In the genomic region with DNA sequence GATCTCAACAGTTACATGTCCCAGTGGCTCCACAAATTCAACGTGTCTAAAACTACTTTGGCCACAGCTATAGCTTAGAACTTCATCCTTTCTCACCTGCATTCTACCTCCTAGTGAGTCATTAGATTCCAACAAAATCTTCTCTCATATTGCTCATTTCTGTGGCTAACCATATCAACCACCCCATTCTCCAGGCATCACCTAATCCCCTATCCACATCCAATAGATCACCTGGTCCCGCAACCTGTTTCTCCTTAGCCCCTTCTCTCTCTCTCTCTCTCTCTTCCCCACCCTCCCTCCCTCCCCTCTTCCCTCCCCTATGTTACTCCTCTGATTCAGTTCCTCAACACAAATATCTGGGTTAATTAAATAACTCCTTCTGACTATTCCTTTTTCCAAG, we compare ENCODE assay signal across 37 cellular contexts.
"Had no signal": no experiment of that assay in that cellular context is flagged by ENCODE, and none has a peak within 500 bp of the region (broad histone marks: within the 10 kb centered on the region; RNA-seq: fewer than 3 reads in every experiment).

No MANE protein-coding gene starts in this region.

- H3K36me3 ChIP-seq: adrenal gland, cardiac muscle cell, colonic mucosa, esophagus squamous epithelium, WERI-Rb-1 had no signal

- H3K4me3 ChIP-seq: adrenal gland, body of pancreas, cardiac muscle cell, colonic mucosa, esophagus squamous epithelium had no signal

- H3K4me1 ChIP-seq: adrenal gland, body of pancreas, colonic mucosa, esophagus squamous epithelium had no signal

- H3K27ac ChIP-seq: adrenal gland, body of pancreas, cardiac muscle cell, colonic mucosa, epithelial cell of prostate, esophagus squamous epithelium, WERI-Rb-1 had no signal

- H3K36me3 Mint-ChIP-seq: activated naive CD4-positive, alpha-beta T cell treated with anti-CD3 and anti-CD28 coated beads, Interleukin-2, amount 50 U/mL, for 24 hours; activated naive CD8-positive, alpha-beta T cell treated with anti-CD3 and anti-CD28 coated beads for 36 hours had no signal

- H3K27ac Mint-ChIP-seq: activated B cell treated with CpG ODN at 0.5 μM for 24 hours; activated CD8-positive, alpha-beta T cell treated with anti-CD3 and anti-CD28 coated beads for 36 hours; activated naive CD4-positive, alpha-beta T cell treated with anti-CD3 and anti-CD28 coated beads for 36 hours; activated naive CD4-positive, alpha-beta T cell treated with anti-CD3 and anti-CD28 coated beads, Interleukin-2, amount 50 U/mL, for 24 hours; activated naive CD8-positive, alpha-beta T cell treated with anti-CD3 and anti-CD28 coated beads for 36 hours; activated naive CD8-positive, alpha-beta T cell treated with anti-CD3 and anti-CD28 coated beads, Interleukin-2, amount 50 U/mL, for 24 hours; activated T-helper 1 cell treated with anti-CD3 and anti-CD28 coated beads, Interleukin-12 subunit alpha, Interleukin-12 subunit beta, Interleukin-2, Interleukin-4 antibody, amounts not matched to agents 30 ng/mL and 10 ng/mL and 1 ng/mL, durations not matched to agents 14 hours and 24 hours and 36 hours; activated T-helper 2 cell treated with anti-CD3 and anti-CD28 coated beads, Interferon-gamma antibody, Interleukin-2, Interleukin-4, amounts not matched to agents 10 μg/mL and 5 μg/mL and 100 μg/mL, durations not matched to agents 14 hours and 24 hours and 36 hours; T-helper 17 cell; T-helper 2 cell treated with Interferon-gamma antibody and Interleukin-4, amounts not matched to agents 5 μg/mL and 100 μg/mL, for 36 hours had no signal

- H3K27me3 Mint-ChIP-seq: activated CD8-positive, alpha-beta T cell treated with anti-CD3 and anti-CD28 coated beads for 36 hours had no signal

- H3K4me3 Mint-ChIP-seq: activated B cell treated with CpG ODN at 0.5 μM for 24 hours; activated CD8-positive, alpha-beta T cell treated with anti-CD3 and anti-CD28 coated beads for 36 hours; activated naive CD4-positive, alpha-beta T cell treated with anti-CD3 and anti-CD28 coated beads for 36 hours; activated naive CD4-positive, alpha-beta T cell treated with anti-CD3 and anti-CD28 coated beads, Interleukin-2, amount 50 U/mL, for 24 hours; activated naive CD8-positive, alpha-beta T cell treated with anti-CD3 and anti-CD28 coated beads for 36 hours; activated naive CD8-positive, alpha-beta T cell treated with anti-CD3 and anti-CD28 coated beads, Interleukin-2, amount 50 U/mL, for 24 hours; activated T-helper 1 cell treated with anti-CD3 and anti-CD28 coated beads, Interleukin-12 subunit alpha, Interleukin-12 subunit beta, Interleukin-2, Interleukin-4 antibody, amounts not matched to agents 30 ng/mL and 10 ng/mL and 1 ng/mL, durations not matched to agents 14 hours and 24 hours and 36 hours; T-helper 17 cell; T-helper 2 cell treated with Interferon-gamma antibody and Interleukin-4, amounts not matched to agents 5 μg/mL and 100 μg/mL, for 36 hours had no signal

- H3K4me1 Mint-ChIP-seq: activated B cell treated with CpG ODN at 0.5 μM for 24 hours; activated naive CD4-positive, alpha-beta T cell treated with anti-CD3 and anti-CD28 coated beads, Interleukin-2, amount 50 U/mL, for 24 hours; activated naive CD8-positive, alpha-beta T cell treated with anti-CD3 and anti-CD28 coated beads for 36 hours; activated naive CD8-positive, alpha-beta T cell treated with anti-CD3 and anti-CD28 coated beads, Interleukin-2, amount 50 U/mL, for 24 hours; T-helper 17 cell had no signal

- FAIRE-seq: endometrium, endothelial cell of umbilical vein, frontal cortex had no signal

- H3K9me3 Mint-ChIP-seq: activated B cell treated with CpG ODN at 0.5 μM for 24 hours; activated CD8-positive, alpha-beta T cell treated with anti-CD3 and anti-CD28 coated beads for 36 hours; activated naive CD4-positive, alpha-beta T cell treated with anti-CD3 and anti-CD28 coated beads for 36 hours; activated naive CD4-positive, alpha-beta T cell treated with anti-CD3 and anti-CD28 coated beads, Interleukin-2, amount 50 U/mL, for 24 hours; activated naive CD8-positive, alpha-beta T cell treated with anti-CD3 and anti-CD28 coated beads for 36 hours; activated naive CD8-positive, alpha-beta T cell treated with anti-CD3 and anti-CD28 coated beads, Interleukin-2, amount 50 U/mL, for 24 hours; activated T-helper 1 cell treated with anti-CD3 and anti-CD28 coated beads, Interleukin-12 subunit alpha, Interleukin-12 subunit beta, Interleukin-2, Interleukin-4 antibody, amounts not matched to agents 30 ng/mL and 10 ng/mL and 1 ng/mL, durations not matched to agents 14 hours and 24 hours and 36 hours; activated T-helper 2 cell treated with anti-CD3 and anti-CD28 coated beads, Interferon-gamma antibody, Interleukin-2, Interleukin-4, amounts not matched to agents 10 μg/mL and 5 μg/mL and 100 μg/mL, durations not matched to agents 14 hours and 24 hours and 36 hours; T-helper 2 cell treated with Interferon-gamma antibody and Interleukin-4, amounts not matched to agents 5 μg/mL and 100 μg/mL, for 36 hours had no signal

- ATAC-seq: activated CD4-positive, CD25-positive, alpha-beta regulatory T cell treated with anti-CD3 and anti-CD28 coated beads, Interleukin-2, amount 50 U/mL, for 24 hours; activated CD8-positive, alpha-beta T cell treated with anti-CD3 and anti-CD28 coated beads for 36 hours; activated naive CD8-positive, alpha-beta T cell treated with anti-CD3 and anti-CD28 coated beads, Interleukin-2, amount 50 U/mL, for 24 hours; body of pancreas; T-helper 17 cell had no signal

- H3K27me3 ChIP-seq: adrenal gland, body of pancreas, colonic mucosa had no signal

- H3K9me3 ChIP-seq: adrenal gland, body of pancreas, colonic mucosa, esophagus squamous epithelium had no signal

- DNase-seq: activated B cell treated with CpG ODN at 0.5 μM for 24 hours; activated CD4-positive, alpha-beta T cell treated with anti-CD3 and anti-CD28 coated beads for 48 hours; activated CD4-positive, alpha-beta T cell treated with anti-CD3 and anti-CD28 coated beads, Interleukin-2, amount 50 U/mL, for 1 hour; activated CD4-positive, alpha-beta T cell treated with anti-CD3 and anti-CD28 coated beads, Interleukin-2, amount 50 U/mL, for 48 hours; activated CD8-positive, alpha-beta memory T cell treated with anti-CD3 and anti-CD28 coated beads for 24 hours; activated CD8-positive, alpha-beta memory T cell treated with anti-CD3 and anti-CD28 coated beads, Interleukin-2, amount 50 U/mL, for 4 hours; activated CD8-positive, alpha-beta T cell treated with anti-CD3 and anti-CD28 coated beads for 36 hours; activated effector memory CD4-positive, alpha-beta T cell treated with anti-CD3 and anti-CD28 coated beads, Interleukin-2, amount 50 U/mL, for 16 hours; activated naive CD4-positive, alpha-beta T cell treated with anti-CD3 and anti-CD28 coated beads for 36 hours; activated naive CD8-positive, alpha-beta T cell treated with anti-CD3 and anti-CD28 coated beads for 36 hours; activated naive CD8-positive, alpha-beta T cell treated with anti-CD3 and anti-CD28 coated beads, Interleukin-2, amount 50 U/mL, for 24 hours; activated T-cell treated with anti-CD3 and anti-CD28 coated beads, Interleukin-2, amount 50 U/mL, for 1 hour; activated T-cell treated with anti-CD3 and anti-CD28 coated beads, Interleukin-2, amount 50 U/mL, for 48 hours; adrenal gland; amygdala; aorta; body of pancreas; central memory CD4-positive, alpha-beta T cell; cerebellar nuclear complex; colonic mucosa; effector CD8-positive, alpha-beta T cell; esophagus squamous epithelium; head of caudate nucleus; T-helper 1 cell; T-helper 17 cell; T1000; WERI-Rb-1 had no signal
